Comparison of ENCODE assay signal across 16 cellular contexts in genomic region chr1:36142121-36142520, GRCh38. TPM values are rescaled to one million over a fixed set of nuclear protein-coding genes. Genes with fewer than 3 reads are reported as not detected.
DNase-seq lines count a peak whose midpoint lies in the region; ATAC-seq, FAIRE-seq and TF ChIP-seq lines count a peak whose summit lies in the region.
"Had no signal": no experiment of that assay in that cellular context is flagged by ENCODE, and none has a peak within 500 bp of the region (broad histone marks: within the 10 kb centered on the region; RNA-seq: fewer than 3 reads in every experiment).

No MANE protein-coding gene starts in this region.

- peak; percentile 15 to 57 (median 44) for ATAC-seq in pancreas
- ATAC-seq in GM21367 (IDR thresholded peaks at IDR 0.05; ENCODE audit: unreplicated experiment): no peak
- ATAC-seq in HG03025 (IDR thresholded peaks at IDR 0.05; ENCODE audit: low FRiP score, unreplicated experiment): no peak
- ATAC-seq in GM21786 (IDR thresholded peaks at IDR 0.05; ENCODE audit: unreplicated experiment): no peak

- TF ChIP-seq CTCF in HEK293 (tag by site-specific recombination; IDR thresholded peaks at IDR 0.05) (no peak), pancreas (IDR thresholded peaks at IDR 0.05) (no peak)

- DNase-seq in NCI-H1694 treated with DMSO at 0.1 percent for 48 hours (lab: John Stamatoyannopoulos, UW) (peak; percentile 13), astrocyte of the hippocampus (ENCODE audit: low read depth, low spot score) (peak; percentile 72), pancreas (no peak)
- DNase-seq: activated CD4-positive, alpha-beta T cell treated with anti-CD3 and anti-CD28 coated beads, Interleukin-2, amount 50 U/mL, for 48 hours; activated naive CD4-positive, alpha-beta T cell; CD8-positive, alpha-beta memory T cell; GF-D8; NCI-H187 treated with DMSO at 0.1 percent for 48 hours; spleen; testis had no signal

- no peaks in the 10 kb centered on the region for H3K9me3 ChIP-seq in HEK293 (ENCODE audit: control insufficient read depth, insufficient read depth, low read depth, low read length)
- no peaks in the 10 kb centered on the region for H3K9me3 ChIP-seq in pancreas
- H3K9me3 ChIP-seq: neutrophil, spleen, testis had no signal

- FAIRE-seq in pancreas (lab: Jason Lieb, UNC): no peak

- H3K4me1 ChIP-seq in HEK293 (ENCODE audit: control insufficient read depth, insufficient read depth, low read length): no peaks in the 10 kb centered on the region
- peaks cover 0 to 11% (median 5%) of the 10 kb centered on the region in 3 donors for H3K4me1 ChIP-seq in pancreas

- H3K27ac ChIP-seq in HEK293 (ENCODE audit: extremely low read depth, low read depth, low read length) (no peak overlapping the region), pancreas (peak overlapping the region in 1 of 4 donors; percentile 11)
- H3K27ac ChIP-seq: neutrophil, testis had no signal

- POLR2A ChIA-PET in HEK293 (lab: Yijun Ruan, JAX): no interaction called here

- H3K4me3 ChIP-seq in HEK293 (ENCODE audit: low read depth, low read length): no peak overlapping the region
- no peak overlapping the region for H3K4me3 ChIP-seq in pancreas
- H3K4me3 ChIP-seq: spleen, testis had no signal

- CTCF ChIA-PET in HEK293 (lab: Yijun Ruan, JAX): interaction anchor here (0.8 to 1.1 kb wide), 3 partner anchors 8 to 47 kb away, joined by 3 to 5 read pairs (median 3); no protein-coding TSS in a partner anchor

- 5 to 10% methylated on average over 1 of the region's 1 CpG for WGBS in pancreas, 2 donors

- intact Hi-C loops in pancreas (cut with DNase I): no loop called here

- H3K36me3 ChIP-seq in HEK293 (ENCODE audit: control insufficient read depth in 2 of 2, insufficient read depth in 1 of 2, low read length in 2 of 2) (peaks cover 0 to 53% of the 10 kb centered on the region in 2 experiments; a peak in 2 of 3 replicates), pancreas (peaks cover 0 to 12% (median 4%) of the 10 kb centered on the region in 3 donors)

- H3K27me3 ChIP-seq in pancreas: no peaks in the 10 kb centered on the region
- H3K27me3 ChIP-seq: neutrophil, spleen, testis had no signal

TF ChIP-seq in HEK293, 187 proteins besides CTCF, POLR2A, EP300 and RAD21:
- peak; percentile 64; the same call in 1 of the 2 replicates for TF ChIP-seq ZNF660 (tag by site-specific recombination; IDR thresholded peaks at IDR 0.05)
- no peak for TF ChIP-seq SCRT2 (tag by site-specific recombination; IDR thresholded peaks at IDR 0.05)
- TF ChIP-seq ZNF707 (tag by site-specific recombination; IDR thresholded peaks at IDR 0.05): no peak

RNA-seq across cellular contexts. Expression of gene TRAPPC3, which starts 7.2 kb away (rescaled TPM):
- total RNA-seq in pancreas: 10 to 100 TPM; 24.6 to 29.5 (median 27.0) TPM
- 10 to 100 TPM; 21.8 to 41.5 TPM for polyA plus RNA-seq in pancreas

RNA-seq across cellular contexts. Expression of gene MAP7D1, which starts 13.8 kb away (rescaled TPM):
- total RNA-seq in pancreas: 10 to 100 TPM; 12.5 to 39.3 (median 15.8) TPM
- polyA plus RNA-seq in pancreas: 10 to 100 TPM; 26.4 to 36.0 TPM

RNA-seq across cellular contexts. Expression of gene COL8A2, which starts 17.1 kb away (rescaled TPM):
- total RNA-seq in pancreas: 1 to 10 TPM in 2 of 6 donors, under 1 TPM in 4; 0.12 to 3.3 (median 0.34) TPM
- under 1 TPM; 0.31 to 0.42 TPM for polyA plus RNA-seq in pancreas
- total RNA-seq: T-helper 1 cell treated with Interleukin-12 subunit alpha and Interleukin-12 subunit beta and Interleukin-4 antibody, amounts not matched to agents 30 ng/mL and 1 ng/mL, for 36 hours had no signal
- polyA plus RNA-seq: CD8-positive, alpha-beta memory T cell had no signal

RNA-seq across cellular contexts. Expression of gene ADPRS, which starts 53.4 kb away (rescaled TPM):
- 10 to 100 TPM in 2 of 6 donors, 1 to 10 TPM in 4; 6.1 to 13.2 (median 8.4) TPM for total RNA-seq in pancreas
- 10 to 100 TPM; 14.9 to 28.8 TPM for polyA plus RNA-seq in pancreas

RNA-seq across cellular contexts. Expression of gene TEKT2, which starts 58.2 kb away (rescaled TPM):
- total RNA-seq in pancreas: 1 to 10 TPM; 1.3 to 2.7 (median 1.6) TPM
- 10 to 100 TPM in 1 of 2 donors, 1 to 10 TPM in 1; 6.5 to 17.6 TPM for polyA plus RNA-seq in pancreas
- total RNA-seq: CD8-positive, alpha-beta memory T cell; spleen had no signal
- polyA plus RNA-seq: CD8-positive, alpha-beta memory T cell had no signal

Comparison
In these comparisons a context has a peak if more than half of its experiments do, and no peak if none do; other contexts are left out.
1. DNase-seq: peak in NCI-H1694 treated with DMSO at 0.1 percent for 48 hours (single experiment) and astrocyte of the hippocampus (single experiment); none in pancreas (0 of 6).
2. ATAC-seq: peak in pancreas (4 of 4); none in GM21367 (single experiment), HG03025 (single experiment) and GM21786 (single experiment).